15 cellular contexts compared by ENCODE assay signal in the genomic region with DNA sequence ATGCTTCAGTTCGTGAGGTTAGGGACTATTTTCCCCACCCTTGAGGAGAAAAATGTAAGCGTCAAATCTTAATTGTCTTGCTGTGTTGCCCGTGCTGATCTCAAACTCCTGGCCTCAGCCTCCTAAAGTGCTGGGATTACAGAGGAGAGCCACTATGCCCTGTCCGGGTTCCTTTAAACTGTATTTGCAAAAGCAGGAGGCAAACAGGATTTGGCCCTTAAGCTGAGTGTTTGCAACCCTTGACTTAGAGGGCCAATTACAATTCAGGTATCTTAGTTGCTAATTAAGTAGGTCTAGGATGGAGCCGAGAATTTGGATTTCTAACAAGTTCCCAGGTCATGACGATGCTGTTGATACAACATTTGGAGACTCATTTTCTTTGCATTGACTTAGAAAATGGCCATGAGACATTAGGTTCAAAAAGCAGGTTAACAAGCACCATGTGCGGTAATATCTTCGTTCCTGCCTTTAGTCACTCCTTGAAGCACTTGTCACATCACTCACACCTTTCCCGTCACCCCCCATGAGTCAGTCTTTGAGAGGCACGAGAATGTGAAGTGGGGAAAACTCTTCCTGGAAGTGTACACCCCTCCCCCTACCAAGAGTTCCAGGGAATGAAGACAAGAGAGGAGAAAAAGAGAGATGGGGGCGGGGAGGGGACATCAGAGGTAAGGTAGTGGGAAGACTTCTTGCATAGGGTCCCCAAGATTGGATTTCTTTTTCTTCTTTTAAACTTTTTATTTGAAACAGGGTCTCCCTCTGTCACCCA. TPM values are rescaled to one million over a fixed set of nuclear protein-coding genes. Genes with fewer than 3 reads are reported as not detected.
DNase-seq lines count a peak whose midpoint lies in the region; ATAC-seq and TF ChIP-seq lines count a peak whose summit lies in the region.
"Had no signal": no experiment of that assay in that cellular context is flagged by ENCODE, and none has a peak within 500 bp of the region (broad histone marks: within the 10 kb centered on the region; RNA-seq: fewer than 3 reads in every experiment).

No MANE protein-coding gene starts in this region.

- peak; percentile 69 for DNase-seq in activated CD4-positive, alpha-beta T cell treated with anti-CD3 and anti-CD28 coated beads for 48 hours
- no peak for DNase-seq in activated CD4-positive, alpha-beta T cell treated with anti-CD3 and anti-CD28 coated beads, Interleukin-2, amount 50 U/mL, for 4 hours
- DNase-seq in activated CD4-positive, alpha-beta T cell treated with anti-CD3 and anti-CD28 coated beads, Interleukin-2, amount 10 ng/mL, durations not matched to agents 24 days and 14 days: peak; percentile 73
- DNase-seq in chondrocyte (ENCODE audit: low spot score): peak; percentile 14
- peak in 1 of 2 donors; percentile 84 for DNase-seq in stimulated activated effector memory CD8-positive, alpha-beta T cell treated with anti-CD3 and anti-CD28 coated beads, Interleukin-12 subunit alpha, Interleukin-12 subunit beta, amount 100 ng/mL, for 72 hours (ENCODE audit: low spot score in 2 of 2)
- no peak for DNase-seq in SHP77 (lab: John Stamatoyannopoulos, UW)
- DNase-seq in epidermal melanocyte (ENCODE audit: insufficient read length, low spot score): no peak
- DNase-seq: DMS 273 treated with DMSO at 0.1 percent for 48 hours, hypothalamus, NCI-H774 had no signal

- H3K27me3 Mint-ChIP-seq in activated CD4-positive, alpha-beta T cell treated with anti-CD3 and anti-CD28 coated beads, Interleukin-2, amount 10 ng/mL, durations not matched to agents 24 days and 14 days: no peaks in the 10 kb centered on the region
- peaks cover 9% of the 10 kb centered on the region for H3K27me3 Mint-ChIP-seq in chondrocyte (ENCODE audit: low read depth)

- H3K27ac Mint-ChIP-seq in activated CD4-positive, alpha-beta T cell treated with anti-CD3 and anti-CD28 coated beads, Interleukin-2, amount 10 ng/mL, durations not matched to agents 24 days and 14 days: peak overlapping the region; percentile 96
- no peak overlapping the region for H3K27ac Mint-ChIP-seq in chondrocyte (ENCODE audit: unreplicated experiment)
- peak overlapping the region; percentile 94 for H3K27ac Mint-ChIP-seq in stimulated activated effector memory CD8-positive, alpha-beta T cell treated with anti-CD3 and anti-CD28 coated beads, Interleukin-12 subunit alpha, Interleukin-12 subunit beta, amount 100 ng/mL, for 72 hours

- ATAC-seq in stimulated activated effector memory CD8-positive, alpha-beta T cell treated with anti-CD3 and anti-CD28 coated beads, Interleukin-12 subunit alpha, Interleukin-12 subunit beta, amount 100 ng/mL, for 72 hours: peak; percentile 78
- ATAC-seq in HG02973 (IDR thresholded peaks at IDR 0.05; ENCODE audit: unreplicated experiment): no peak
- ATAC-seq: HCT116 had no signal

- intact Hi-C loops in activated CD4-positive, alpha-beta T cell treated with anti-CD3 and anti-CD28 coated beads, Interleukin-2, amount 10 ng/mL, durations not matched to agents 24 days and 14 days (cut with micrococcal nuclease): loop anchor here (10.0 kb wide), 1 partner anchor 362 kb away; a partner anchor contains a TSS

- H3K9me3 Mint-ChIP-seq in activated CD4-positive, alpha-beta T cell treated with anti-CD3 and anti-CD28 coated beads, Interleukin-2, amount 10 ng/mL, durations not matched to agents 24 days and 14 days: peaks cover 10% of the 10 kb centered on the region
- no peaks in the 10 kb centered on the region for H3K9me3 Mint-ChIP-seq in chondrocyte (ENCODE audit: low read depth)
- peaks cover 2% of the 10 kb centered on the region for H3K9me3 Mint-ChIP-seq in stimulated activated effector memory CD8-positive, alpha-beta T cell treated with anti-CD3 and anti-CD28 coated beads, Interleukin-12 subunit alpha, Interleukin-12 subunit beta, amount 100 ng/mL, for 72 hours

- peaks cover 32% of the 10 kb centered on the region for H3K36me3 Mint-ChIP-seq in activated CD4-positive, alpha-beta T cell treated with anti-CD3 and anti-CD28 coated beads, Interleukin-2, amount 10 ng/mL, durations not matched to agents 24 days and 14 days (ENCODE audit: low read depth)
- no peaks in the 10 kb centered on the region for H3K36me3 Mint-ChIP-seq in chondrocyte (ENCODE audit: low read depth)
- H3K36me3 Mint-ChIP-seq in stimulated activated effector memory CD8-positive, alpha-beta T cell treated with anti-CD3 and anti-CD28 coated beads, Interleukin-12 subunit alpha, Interleukin-12 subunit beta, amount 100 ng/mL, for 72 hours: peaks cover 69% of the 10 kb centered on the region

- H3K4me1 Mint-ChIP-seq in activated CD4-positive, alpha-beta T cell treated with anti-CD3 and anti-CD28 coated beads, Interleukin-2, amount 10 ng/mL, durations not matched to agents 24 days and 14 days: peaks cover 73% of the 10 kb centered on the region
- H3K4me1 Mint-ChIP-seq in chondrocyte (ENCODE audit: low read depth): no peaks in the 10 kb centered on the region
- peaks cover 80% of the 10 kb centered on the region for H3K4me1 Mint-ChIP-seq in stimulated activated effector memory CD8-positive, alpha-beta T cell treated with anti-CD3 and anti-CD28 coated beads, Interleukin-12 subunit alpha, Interleukin-12 subunit beta, amount 100 ng/mL, for 72 hours

- peak overlapping the region; percentile 72 for H3K4me3 Mint-ChIP-seq in activated CD4-positive, alpha-beta T cell treated with anti-CD3 and anti-CD28 coated beads, Interleukin-2, amount 10 ng/mL, durations not matched to agents 24 days and 14 days
- no peak overlapping the region for H3K4me3 Mint-ChIP-seq in chondrocyte (ENCODE audit: unreplicated experiment)
- H3K4me3 Mint-ChIP-seq in stimulated activated effector memory CD8-positive, alpha-beta T cell treated with anti-CD3 and anti-CD28 coated beads, Interleukin-12 subunit alpha, Interleukin-12 subunit beta, amount 100 ng/mL, for 72 hours: peak overlapping the region; percentile 69

- TF ChIP-seq CTCF in chondrocyte (IDR thresholded peaks at IDR 0.05): no peak

RNA-seq across cellular contexts. Expression of a gene that starts 2.6 kb away (rescaled TPM):
- 13.6 and 18.0 TPM in 2 replicates for total RNA-seq in activated CD4-positive, alpha-beta T cell treated with anti-CD3 and anti-CD28 coated beads, Interleukin-2, amount 10 ng/mL, durations not matched to agents 24 days and 14 days
- total RNA-seq in chondrocyte: 0.27 to 0.74 TPM (median 0.55 TPM) in 3 replicates
- total RNA-seq: RPMI7951 had no signal

RNA-seq across cellular contexts. Expression of a gene that starts 13.4 kb away (rescaled TPM):
- 81.4 and 84.7 TPM in 2 replicates for total RNA-seq in activated CD4-positive, alpha-beta T cell treated with anti-CD3 and anti-CD28 coated beads, Interleukin-2, amount 10 ng/mL, durations not matched to agents 24 days and 14 days
- total RNA-seq in chondrocyte: 47.7 to 48.9 TPM (median 48.3 TPM) in 3 replicates

RNA-seq across cellular contexts. Expression of a gene that starts 21.3 kb away (rescaled TPM):
- total RNA-seq in activated CD4-positive, alpha-beta T cell treated with anti-CD3 and anti-CD28 coated beads, Interleukin-2, amount 10 ng/mL, durations not matched to agents 24 days and 14 days: 188 and 204 TPM in 2 replicates
- 15.7 to 37.2 TPM (median 15.8 TPM) in 3 replicates for total RNA-seq in chondrocyte

RNA-seq across cellular contexts. Expression of a gene that starts 33.7 kb away (rescaled TPM):
- total RNA-seq in activated CD4-positive, alpha-beta T cell treated with anti-CD3 and anti-CD28 coated beads, Interleukin-2, amount 10 ng/mL, durations not matched to agents 24 days and 14 days: 20.3 TPM in 2 replicates
- total RNA-seq in chondrocyte: 4.9 to 9.3 TPM (median 8.9 TPM) in 3 replicates

RNA-seq across cellular contexts. Expression of a gene that starts 55.9 kb away (rescaled TPM):
- total RNA-seq in activated CD4-positive, alpha-beta T cell treated with anti-CD3 and anti-CD28 coated beads, Interleukin-2, amount 10 ng/mL, durations not matched to agents 24 days and 14 days: 0.91 and 1.6 TPM in 2 replicates
- total RNA-seq in chondrocyte: not detected in 3 replicates
- total RNA-seq: right atrium auricular region, RPMI7951, subcutaneous adipose tissue had no signal

Comparison
In these comparisons a context has a peak if more than half of its experiments do, and no peak if none do; other contexts are left out.
1. DNase-seq: peak in activated CD4-positive, alpha-beta T cell treated with anti-CD3 and anti-CD28 coated beads for 48 hours (single experiment), activated CD4-positive, alpha-beta T cell treated with anti-CD3 and anti-CD28 coated beads, Interleukin-2, amount 10 ng/mL, durations not matched to agents 24 days and 14 days (single experiment) and chondrocyte (single experiment); none in activated CD4-positive, alpha-beta T cell treated with anti-CD3 and anti-CD28 coated beads, Interleukin-2, amount 50 U/mL, for 4 hours (0 of 2), SHP77 (0 of 2) and epidermal melanocyte (single experiment).